10 cellular contexts compared by ENCODE assay signal in genomic region chr2:111072220-111072871, GRCh38. TPM values are rescaled to one million over a fixed set of nuclear protein-coding genes. Genes with fewer than 3 reads are reported as not detected.
DNase-seq lines count a peak whose midpoint lies in the region; FAIRE-seq and TF ChIP-seq lines count a peak whose summit lies in the region.
"Had no signal": no experiment of that assay in that cellular context is flagged by ENCODE, and none has a peak within 500 bp of the region (broad histone marks: within the 10 kb centered on the region; RNA-seq: fewer than 3 reads in every experiment).

No MANE protein-coding gene starts in this region.

- peaks cover 1 to 9% of the 10 kb centered on the region in 2 donors for H3K27me3 Mint-ChIP-seq in CD8-positive, alpha-beta memory T cell

- H3K4me3 Mint-ChIP-seq in CD8-positive, alpha-beta memory T cell = no peak overlapping the region
- H3K4me3 Mint-ChIP-seq: CD14-positive monocyte, GM23338 had no signal

- no peak overlapping the region for H3K4me3 ChIP-seq in CD8-positive, alpha-beta memory T cell (ENCODE audit: low read length)
- H3K4me3 ChIP-seq: GM23338 had no signal

- peaks cover 0 to 7% (median 2%) of the 10 kb centered on the region in 3 donors for H3K36me3 Mint-ChIP-seq in CD8-positive, alpha-beta memory T cell
- H3K36me3 Mint-ChIP-seq: CD14-positive monocyte had no signal

- H3K27ac ChIP-seq in CD8-positive, alpha-beta memory T cell (ENCODE audit: low read depth, low read length) = no peak overlapping the region

- no peak for FAIRE-seq in HTR-8/SVneo (lab: Jason Lieb, UNC)

- in situ Hi-C loops in ACHN (cut with HindIII; ENCODE audit: low pct_ligation_motif_present, low pct_unique_long_range_greater_than_20kb, low sequenced_read_pairs) = no loop called here
- in situ Hi-C loops in G401 (cut with HindIII; ENCODE audit: low sequenced_read_pairs) = no loop called here

- H3K9me3 ChIP-seq in CD8-positive, alpha-beta memory T cell (ENCODE audit: low read length) = no peaks in the 10 kb centered on the region

- H3K4me1 Mint-ChIP-seq in CD8-positive, alpha-beta memory T cell = no peaks in the 10 kb centered on the region

- no peak for TF ChIP-seq POLR2A in erythroblast (IDR thresholded peaks at IDR 0.05; ENCODE audit: low read length)

- H3K27ac Mint-ChIP-seq in CD8-positive, alpha-beta memory T cell = no peak overlapping the region
- H3K27ac Mint-ChIP-seq: GM23338 had no signal

- POLR2A ChIA-PET in CD8-positive, alpha-beta memory T cell (lab: Charles Lee) = no interaction called here

- peaks cover 11 to 29% (median 19%) of the 10 kb centered on the region in 5 donors for H3K9me3 Mint-ChIP-seq in CD8-positive, alpha-beta memory T cell

- CTCF ChIA-PET in CD8-positive, alpha-beta memory T cell (lab: Charles Lee) = no interaction called here

- H3K36me3 ChIP-seq in CD8-positive, alpha-beta memory T cell (ENCODE audit: insufficient read depth, low read length) = no peaks in the 10 kb centered on the region

- DNase-seq in ACHN = peak; percentile 87
- DNase-seq in HTR-8/SVneo (ENCODE audit: insufficient read length, low spot score) = peak; percentile 33
- peak; percentile 40 for DNase-seq in brain pericyte (ENCODE audit: low read depth, low spot score)
- DNase-seq in kidney tubule cell (ENCODE audit: low spot score) = peak; percentile 79
- DNase-seq in erythroblast (lab: John Stamatoyannopoulos, UW) = no peak
- no peak for DNase-seq in G401 (ENCODE audit: low spot score)
- no peak for DNase-seq in CD8-positive, alpha-beta memory T cell
- DNase-seq in NOMO-1 (lab: John Stamatoyannopoulos, UW; ENCODE audit: unreplicated experiment in 2 of 2) = no peak

- H3K4me1 ChIP-seq in CD8-positive, alpha-beta memory T cell (ENCODE audit: insufficient read depth, low read length) = no peaks in the 10 kb centered on the region

- H3K27me3 ChIP-seq in CD8-positive, alpha-beta memory T cell (ENCODE audit: insufficient read depth, low read length, poor library complexity, severe bottlenecking) = no peaks in the 10 kb centered on the region

RNA-seq across cellular contexts. Expression of gene BCL2L11, which starts 48.4 kb away (rescaled TPM):
- 2.4 and 9.7 TPM in 2 replicates for total RNA-seq in G401 (2014; rRNA removed; shearing (Covaris generic))
- 10 to 100 TPM; 36.6 to 40.6 TPM for total RNA-seq in CD8-positive, alpha-beta memory T cell
- polyA plus RNA-seq in CD8-positive, alpha-beta memory T cell = 13.8 TPM

Comparison
In these comparisons a context has a peak if more than half of its experiments do, and no peak if none do; other contexts are left out.
1. DNase-seq: peak in ACHN (single experiment), HTR-8/SVneo (single experiment), brain pericyte (single experiment) and kidney tubule cell (single experiment); none in erythroblast (0 of 2), G401 (single experiment), CD8-positive, alpha-beta memory T cell (0 of 5) and NOMO-1 (0 of 2).